1 cellular context compared by ENCODE assay signal in the genomic region with DNA sequence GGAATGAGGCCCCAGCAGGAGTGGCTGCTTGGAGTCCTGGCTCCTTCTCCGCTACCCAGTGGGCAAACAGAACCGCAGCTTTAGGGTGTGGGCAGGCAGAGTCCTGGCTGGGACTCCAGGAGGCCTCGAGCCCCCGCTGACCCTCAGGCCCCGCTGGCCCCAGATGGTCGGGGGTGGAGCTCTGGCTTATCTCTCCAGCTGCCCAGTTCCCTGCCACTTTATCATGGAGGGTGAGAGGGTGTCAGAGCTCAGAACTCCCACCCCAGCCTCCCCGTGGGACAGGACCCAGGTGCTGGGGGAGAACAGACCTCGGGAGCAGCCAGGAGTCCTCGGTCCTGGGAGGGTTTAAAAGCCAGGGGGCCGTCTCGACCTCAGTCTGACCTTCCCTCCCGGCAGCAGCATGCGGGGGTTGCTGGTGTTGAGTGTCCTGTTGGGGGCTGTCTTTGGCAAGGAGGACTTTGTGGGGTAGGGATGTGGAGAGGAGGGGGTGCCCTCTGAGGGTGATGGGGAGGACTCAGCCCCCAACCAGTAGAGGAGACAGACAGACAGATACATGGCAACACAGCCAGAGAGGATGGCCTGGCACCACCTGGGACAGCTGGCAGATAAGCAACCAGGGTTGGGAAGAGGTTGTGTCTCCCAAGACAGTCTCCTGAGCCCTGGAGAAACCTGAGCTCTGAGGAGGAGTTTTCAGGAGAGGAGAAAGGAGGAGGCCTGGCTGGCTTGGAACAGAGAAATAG.
TF ChIP-seq lines count a peak whose summit lies in the region.

A gene (plus strand): TSS at position 374 of the 740 bp plus-strand sequence. CDS start 27 bp downstream, at position 401.

TF ChIP-seq in GM23338, 12 proteins besides CTCF, POLR2A, EP300 and RAD21 (continued from another document):
- TF ChIP-seq, protein P1, sequence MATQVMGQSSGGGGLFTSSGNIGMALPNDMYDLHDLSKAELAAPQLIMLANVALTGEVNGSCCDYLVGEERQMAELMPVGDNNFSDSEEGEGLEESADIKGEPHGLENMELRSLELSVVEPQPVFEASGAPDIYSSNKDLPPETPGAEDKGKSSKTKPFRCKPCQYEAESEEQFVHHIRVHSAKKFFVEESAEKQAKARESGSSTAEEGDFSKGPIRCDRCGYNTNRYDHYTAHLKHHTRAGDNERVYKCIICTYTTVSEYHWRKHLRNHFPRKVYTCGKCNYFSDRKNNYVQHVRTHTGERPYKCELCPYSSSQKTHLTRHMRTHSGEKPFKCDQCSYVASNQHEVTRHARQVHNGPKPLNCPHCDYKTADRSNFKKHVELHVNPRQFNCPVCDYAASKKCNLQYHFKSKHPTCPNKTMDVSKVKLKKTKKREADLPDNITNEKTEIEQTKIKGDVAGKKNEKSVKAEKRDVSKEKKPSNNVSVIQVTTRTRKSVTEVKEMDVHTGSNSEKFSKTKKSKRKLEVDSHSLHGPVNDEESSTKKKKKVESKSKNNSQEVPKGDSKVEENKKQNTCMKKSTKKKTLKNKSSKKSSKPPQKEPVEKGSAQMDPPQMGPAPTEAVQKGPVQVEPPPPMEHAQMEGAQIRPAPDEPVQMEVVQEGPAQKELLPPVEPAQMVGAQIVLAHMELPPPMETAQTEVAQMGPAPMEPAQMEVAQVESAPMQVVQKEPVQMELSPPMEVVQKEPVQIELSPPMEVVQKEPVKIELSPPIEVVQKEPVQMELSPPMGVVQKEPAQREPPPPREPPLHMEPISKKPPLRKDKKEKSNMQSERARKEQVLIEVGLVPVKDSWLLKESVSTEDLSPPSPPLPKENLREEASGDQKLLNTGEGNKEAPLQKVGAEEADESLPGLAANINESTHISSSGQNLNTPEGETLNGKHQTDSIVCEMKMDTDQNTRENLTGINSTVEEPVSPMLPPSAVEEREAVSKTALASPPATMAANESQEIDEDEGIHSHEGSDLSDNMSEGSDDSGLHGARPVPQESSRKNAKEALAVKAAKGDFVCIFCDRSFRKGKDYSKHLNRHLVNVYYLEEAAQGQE (IDR thresholded peaks at IDR 0.05; ENCODE audit: unreplicated experiment), result no peak
- no peak for TF ChIP-seq EZH2phosphoT487 (IDR thresholded peaks at IDR 0.05; ENCODE audit: unreplicated experiment)
- TF ChIP-seq, protein P2, sequence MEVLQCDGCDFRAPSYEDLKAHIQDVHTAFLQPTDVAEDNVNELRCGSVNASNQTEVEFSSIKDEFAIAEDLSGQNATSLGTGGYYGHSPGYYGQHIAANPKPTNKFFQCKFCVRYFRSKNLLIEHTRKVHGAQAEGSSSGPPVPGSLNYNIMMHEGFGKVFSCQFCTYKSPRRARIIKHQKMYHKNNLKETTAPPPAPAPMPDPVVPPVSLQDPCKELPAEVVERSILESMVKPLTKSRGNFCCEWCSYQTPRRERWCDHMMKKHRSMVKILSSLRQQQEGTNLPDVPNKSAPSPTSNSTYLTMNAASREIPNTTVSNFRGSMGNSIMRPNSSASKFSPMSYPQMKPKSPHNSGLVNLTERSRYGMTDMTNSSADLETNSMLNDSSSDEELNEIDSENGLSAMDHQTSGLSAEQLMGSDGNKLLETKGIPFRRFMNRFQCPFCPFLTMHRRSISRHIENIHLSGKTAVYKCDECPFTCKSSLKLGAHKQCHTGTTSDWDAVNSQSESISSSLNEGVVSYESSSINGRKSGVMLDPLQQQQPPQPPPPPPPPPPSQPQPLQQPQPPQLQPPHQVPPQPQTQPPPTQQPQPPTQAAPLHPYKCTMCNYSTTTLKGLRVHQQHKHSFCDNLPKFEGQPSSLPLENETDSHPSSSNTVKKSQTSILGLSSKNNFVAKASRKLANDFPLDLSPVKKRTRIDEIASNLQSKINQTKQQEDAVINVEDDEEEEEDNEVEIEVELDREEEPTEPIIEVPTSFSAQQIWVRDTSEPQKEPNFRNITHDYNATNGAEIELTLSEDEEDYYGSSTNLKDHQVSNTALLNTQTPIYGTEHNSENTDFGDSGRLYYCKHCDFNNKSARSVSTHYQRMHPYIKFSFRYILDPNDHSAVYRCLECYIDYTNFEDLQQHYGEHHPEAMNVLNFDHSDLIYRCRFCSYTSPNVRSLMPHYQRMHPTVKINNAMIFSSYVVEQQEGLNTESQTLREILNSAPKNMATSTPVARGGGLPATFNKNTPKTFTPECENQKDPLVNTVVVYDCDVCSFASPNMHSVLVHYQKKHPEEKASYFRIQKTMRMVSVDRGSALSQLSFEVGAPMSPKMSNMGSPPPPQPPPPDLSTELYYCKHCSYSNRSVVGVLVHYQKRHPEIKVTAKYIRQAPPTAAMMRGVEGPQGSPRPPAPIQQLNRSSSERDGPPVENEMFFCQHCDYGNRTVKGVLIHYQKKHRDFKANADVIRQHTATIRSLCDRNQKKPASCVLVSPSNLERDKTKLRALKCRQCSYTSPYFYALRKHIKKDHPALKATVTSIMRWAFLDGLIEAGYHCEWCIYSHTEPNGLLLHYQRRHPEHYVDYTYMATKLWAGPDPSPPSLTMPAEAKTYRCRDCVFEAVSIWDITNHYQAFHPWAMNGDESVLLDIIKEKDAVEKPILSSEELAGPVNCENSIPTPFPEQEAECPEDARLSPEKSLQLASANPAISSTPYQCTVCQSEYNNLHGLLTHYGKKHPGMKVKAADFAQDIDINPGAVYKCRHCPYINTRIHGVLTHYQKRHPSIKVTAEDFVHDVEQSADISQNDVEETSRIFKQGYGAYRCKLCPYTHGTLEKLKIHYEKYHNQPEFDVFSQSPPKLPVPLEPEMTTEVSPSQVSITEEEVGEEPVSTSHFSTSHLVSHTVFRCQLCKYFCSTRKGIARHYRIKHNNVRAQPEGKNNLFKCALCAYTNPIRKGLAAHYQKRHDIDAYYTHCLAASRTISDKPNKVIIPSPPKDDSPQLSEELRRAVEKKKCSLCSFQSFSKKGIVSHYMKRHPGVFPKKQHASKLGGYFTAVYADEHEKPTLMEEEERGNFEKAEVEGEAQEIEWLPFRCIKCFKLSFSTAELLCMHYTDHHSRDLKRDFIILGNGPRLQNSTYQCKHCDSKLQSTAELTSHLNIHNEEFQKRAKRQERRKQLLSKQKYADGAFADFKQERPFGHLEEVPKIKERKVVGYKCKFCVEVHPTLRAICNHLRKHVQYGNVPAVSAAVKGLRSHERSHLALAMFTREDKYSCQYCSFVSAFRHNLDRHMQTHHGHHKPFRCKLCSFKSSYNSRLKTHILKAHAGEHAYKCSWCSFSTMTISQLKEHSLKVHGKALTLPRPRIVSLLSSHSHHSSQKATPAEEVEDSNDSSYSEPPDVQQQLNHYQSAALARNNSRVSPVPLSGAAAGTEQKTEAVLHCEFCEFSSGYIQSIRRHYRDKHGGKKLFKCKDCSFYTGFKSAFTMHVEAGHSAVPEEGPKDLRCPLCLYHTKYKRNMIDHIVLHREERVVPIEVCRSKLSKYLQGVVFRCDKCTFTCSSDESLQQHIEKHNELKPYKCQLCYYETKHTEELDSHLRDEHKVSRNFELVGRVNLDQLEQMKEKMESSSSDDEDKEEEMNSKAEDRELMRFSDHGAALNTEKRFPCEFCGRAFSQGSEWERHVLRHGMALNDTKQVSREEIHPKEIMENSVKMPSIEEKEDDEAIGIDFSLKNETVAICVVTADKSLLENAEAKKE (CRISPR knock-in tag; IDR thresholded peaks at IDR 0.05), result no peak
- TF ChIP-seq EZH2 (IDR thresholded peaks at IDR 0.05; ENCODE audit: low read depth, unreplicated experiment), result no peak
- TF ChIP-seq ZNF331 (CRISPR knock-in tag; IDR thresholded peaks at IDR 0.05; ENCODE audit: low read depth), result no peak
- TF ChIP-seq, protein P3, sequence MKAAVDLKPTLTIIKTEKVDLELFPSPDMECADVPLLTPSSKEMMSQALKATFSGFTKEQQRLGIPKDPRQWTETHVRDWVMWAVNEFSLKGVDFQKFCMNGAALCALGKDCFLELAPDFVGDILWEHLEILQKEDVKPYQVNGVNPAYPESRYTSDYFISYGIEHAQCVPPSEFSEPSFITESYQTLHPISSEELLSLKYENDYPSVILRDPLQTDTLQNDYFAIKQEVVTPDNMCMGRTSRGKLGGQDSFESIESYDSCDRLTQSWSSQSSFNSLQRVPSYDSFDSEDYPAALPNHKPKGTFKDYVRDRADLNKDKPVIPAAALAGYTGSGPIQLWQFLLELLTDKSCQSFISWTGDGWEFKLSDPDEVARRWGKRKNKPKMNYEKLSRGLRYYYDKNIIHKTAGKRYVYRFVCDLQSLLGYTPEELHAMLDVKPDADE (IDR thresholded peaks at IDR 0.05), result no peak
- no peak for TF ChIP-seq NANOG (IDR thresholded peaks at IDR 0.05; ENCODE audit: borderline replicate concordance)
- TF ChIP-seq POLR2AphosphoS5 (IDR thresholded peaks at IDR 0.05; ENCODE audit: low read depth), result no peak
- TF ChIP-seq STAT1 (IDR thresholded peaks at IDR 0.05; ENCODE audit: unreplicated experiment), result no peak
- TF ChIP-seq CREB1 (CRISPR knock-in tag; IDR thresholded peaks at IDR 0.05; ENCODE audit: low read depth), result no peak
- TF ChIP-seq ZNF114 (CRISPR knock-in tag; IDR thresholded peaks at IDR 0.05), result no peak
TF ChIP-seq in GM23338: peak in this region for 0.
